In genomic region chr16:12067714-12068401, GRCh38 we compare ENCODE assay signal across 8 cellular contexts.
A peak's percentile ranks its signal among the peaks of the same experiment; 100 is the strongest.
DNase-seq lines count a peak whose midpoint lies in the region; ATAC-seq, FAIRE-seq and TF ChIP-seq lines count a peak whose summit lies in the region.

No MANE protein-coding gene starts in this region.

- no peak for ATAC-seq in HG02884 (IDR thresholded peaks at IDR 0.05; ENCODE audit: unreplicated experiment)

- peak; percentile 76 for DNase-seq in A172 (ENCODE audit: low spot score)
- DNase-seq in NCI-H1930 (lab: John Stamatoyannopoulos, UW) = peak; percentile 32 to 60
- peak in 3 of 5 experiments; percentile 11 to 67 (median 26) for DNase-seq in T-helper 2 cell
- peak; percentile 72 for DNase-seq in bronchial epithelial cell (ENCODE audit: low read depth)
- peak; percentile 51 for DNase-seq in stimulated activated CD4-positive, alpha-beta T cell treated with anti-CD3 and anti-CD28 coated beads, Interleukin-1b, Interleukin-23, amount 100 ng/mL, for 48 hours

- H3K4me3 ChIP-seq in bronchial epithelial cell (ENCODE audit: low read depth, low read length) = no peak overlapping the region

- FAIRE-seq in bronchial epithelial cell (lab: Jason Lieb, UNC) (no peak), islet of Langerhans (lab: Jason Lieb, UNC) (peak; percentile 94)

- H3K27me3 ChIP-seq in bronchial epithelial cell (ENCODE audit: control insufficient read depth, insufficient read depth, low read length) = no peaks in the 10 kb centered on the region

- H3K36me3 ChIP-seq in bronchial epithelial cell (ENCODE audit: control insufficient read depth, insufficient read depth, low read length) = no peaks in the 10 kb centered on the region

- peak; percentile 93 for TF ChIP-seq CTCF in GM12873 (IDR thresholded peaks at IDR 0.05; ENCODE audit: insufficient read depth, low read depth, low read length, missing control alignments)
- TF ChIP-seq CTCF in bronchial epithelial cell (IDR thresholded peaks at IDR 0.05; ENCODE audit: insufficient read depth, low read length, severe bottlenecking) = peak; percentile 89

Comparison
In these comparisons a context has a peak if more than half of its experiments do, and no peak if none do; other contexts are left out.
1. DNase-seq: peak in every context shown above with its lines; median percentile 76 in A172; 72 in bronchial epithelial cell; 51 in stimulated activated CD4-positive, alpha-beta T cell treated with anti-CD3 and anti-CD28 coated beads, Interleukin-1b, Interleukin-23, amount 100 ng/mL, for 48 hours; 46 in NCI-H1930; 26 in T-helper 2 cell.